ENCODE assay signal across 1 cellular context in the genomic region with DNA sequence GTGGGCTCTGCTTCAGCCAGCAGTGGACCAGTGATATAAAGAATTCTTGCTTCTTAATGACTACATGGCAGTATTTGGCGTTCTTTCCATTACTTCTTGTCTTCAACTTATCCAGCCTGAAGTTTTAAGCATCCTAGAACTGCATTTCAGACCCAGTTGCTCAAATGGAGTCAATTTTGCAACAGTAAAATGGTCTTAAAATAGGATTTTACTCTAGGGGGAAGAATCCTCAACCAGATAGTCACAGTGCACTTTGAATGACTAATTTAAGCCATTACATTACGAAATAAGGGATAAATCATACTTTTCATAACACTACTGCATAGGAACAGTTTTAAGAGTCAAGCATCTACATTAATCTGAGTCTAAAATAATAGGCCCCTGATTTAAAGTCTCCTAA.
TF ChIP-seq lines count a peak whose summit lies in the region.

No MANE protein-coding gene starts in this region.

TF ChIP-seq in H1, 55 proteins besides CTCF, POLR2A, EP300 and RAD21:
- TF ChIP-seq EZH2 (IDR thresholded peaks at IDR 0.05; ENCODE audit: low read depth, low read length, severe bottlenecking) (peak; percentile 38), CTBP2 (IDR thresholded peaks at IDR 0.05; ENCODE audit: borderline replicate concordance, insufficient read depth, insufficient read length, low read length) (no peak)
